In the genomic region with DNA sequence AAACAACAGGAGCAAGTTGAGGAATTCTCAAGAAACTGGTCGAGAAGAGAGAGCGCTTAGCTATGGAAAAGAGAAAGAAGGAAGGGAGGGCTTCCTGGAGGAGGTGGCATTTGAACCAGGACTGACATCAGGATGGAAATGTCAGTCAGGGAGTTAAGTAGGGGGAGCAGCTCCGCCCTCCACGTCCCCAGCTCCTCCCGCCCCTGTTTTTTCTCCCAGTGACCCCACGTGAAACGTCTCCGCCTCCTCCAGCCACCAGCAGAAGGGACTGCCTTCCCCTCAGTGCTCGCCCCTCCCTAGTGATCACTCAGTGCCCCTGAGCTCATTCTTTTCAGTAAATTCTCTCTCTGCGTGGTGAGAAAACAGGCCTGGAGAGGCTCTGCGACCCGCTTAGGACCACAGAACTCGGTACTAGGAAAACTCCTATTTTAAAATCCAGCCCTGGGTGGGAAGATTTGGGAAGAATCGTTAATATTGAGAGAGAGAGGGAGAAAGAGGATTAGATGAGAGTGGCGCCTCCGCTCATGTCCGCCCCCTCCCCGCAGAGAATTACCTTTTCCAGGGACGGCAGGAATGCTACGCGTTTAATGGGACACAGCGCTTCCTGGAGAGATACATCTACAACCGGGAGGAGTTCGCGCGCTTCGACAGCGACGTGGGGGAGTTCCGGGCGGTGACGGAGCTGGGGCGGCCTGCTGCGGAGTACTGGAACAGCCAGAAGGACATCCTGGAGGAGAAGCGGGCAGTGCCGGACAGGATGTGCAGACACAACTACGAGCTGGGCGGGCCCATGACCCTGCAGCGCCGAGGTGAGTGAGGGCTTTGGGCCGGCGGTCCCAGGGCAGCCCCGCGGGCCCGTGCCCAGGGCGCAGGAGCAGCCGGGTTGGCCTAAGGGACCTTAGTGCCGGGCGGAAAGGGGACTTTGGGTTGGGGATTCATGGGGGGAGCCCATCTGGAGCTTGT, we compare ENCODE assay signal across 8 cellular contexts. TPM values are rescaled to one million over a fixed set of nuclear protein-coding genes. Genes with fewer than 3 reads are reported as not detected.
DNase-seq lines count a peak whose midpoint lies in the region; ATAC-seq and TF ChIP-seq lines count a peak whose summit lies in the region.

No MANE protein-coding gene starts in this region.

- POLR2A ChIA-PET in PC-3 (lab: Charles Lee; ENCODE audit: unreplicated experiment): no interaction called here

- CTCF ChIA-PET in PC-3 (lab: Charles Lee): no interaction called here

- H3K9ac ChIP-seq in parathyroid adenoma (no peak overlapping the region), PC-3 (ENCODE audit: low read length) (no peak overlapping the region)

- peak overlapping the region; percentile 78 for H3K4me2 ChIP-seq in parathyroid adenoma (ENCODE audit: low read length)
- H3K4me2 ChIP-seq in PC-3 (ENCODE audit: low read length): no peak overlapping the region

- ATAC-seq in right cardiac atrium (peak; percentile 93 to 94), PC-3 (no peak)

- no peaks in the 10 kb centered on the region for H4K20me1 ChIP-seq in PC-3 (ENCODE audit: low read length)

- TF ChIP-seq POLR2A in GM19099 (IDR thresholded peaks at IDR 0.05; ENCODE audit: extremely low read depth, insufficient read length, low read depth): peak; percentile 3

- no peaks in the 10 kb centered on the region for H3K9me2 ChIP-seq in PC-3 (replicated peaks; ENCODE audit: low read length)

- H3K36me3 ChIP-seq in parathyroid adenoma (ENCODE audit: control insufficient read depth, insufficient read depth, low read length) (no peaks in the 10 kb centered on the region), PC-3 (ENCODE audit: low read depth, low read length) (no peaks in the 10 kb centered on the region)

- TF ChIP-seq CTCF in parathyroid adenoma (IDR thresholded peaks at IDR 0.05) (no peak), PC-3 (conservative IDR thresholded peaks at IDR 0.05; ENCODE audit: low read depth, low read length) (no peak)

- H3K9me3 ChIP-seq in right cardiac atrium (ENCODE audit: control insufficient read depth, low read length) (no peaks in the 10 kb centered on the region), parathyroid adenoma (ENCODE audit: control insufficient read depth, low read length) (no peaks in the 10 kb centered on the region), PC-3 (ENCODE audit: low read length) (no peaks in the 10 kb centered on the region)

- DNase-seq in right cardiac atrium (peak; percentile 83 to 92 (median 90)), PC-3 (no peak), NCI-H1436 treated with DMSO at 0.1 percent for 48 hours (lab: John Stamatoyannopoulos, UW) (no peak), DMS 273 (lab: John Stamatoyannopoulos, UW; ENCODE audit: unreplicated experiment) (no peak), NCI-H1105 (lab: John Stamatoyannopoulos, UW) (no peak)

- 8 to 30% (median 28%) methylated on average over 49 of the region's 49 CpGs for WGBS in adipose tissue, 3 donors
- 9% methylated on average over 49 of the region's 49 CpGs for WGBS in right cardiac atrium

- H3K27ac ChIP-seq in adipose tissue (ENCODE audit: low read depth, low read length) (peak overlapping the region; percentile 13), right cardiac atrium (ENCODE audit: low read length) (peak overlapping the region; percentile 67), parathyroid adenoma (peak overlapping the region; percentile 77), PC-3 (ENCODE audit: low read length) (no peak overlapping the region)

- peak overlapping the region; percentile 57 for H3K4me3 ChIP-seq in right cardiac atrium (ENCODE audit: low read length)
- H3K4me3 ChIP-seq in parathyroid adenoma (ENCODE audit: low read depth, low read length): peak overlapping the region; percentile 60
- H3K4me3 ChIP-seq in PC-3 (ENCODE audit: low read length): no peak overlapping the region

- no TSS peak for BruUV-seq in PC-3 (replicated peaks; lab: Mats Ljungman, UMichigan)

- intact Hi-C loops in right cardiac atrium (cut with DNase I): loop anchor here in 1 of 4 donors (5.0 kb wide), 1 partner anchor 63 kb away; no protein-coding TSS in a partner anchor
- intact Hi-C loops in PC-3 (cut with micrococcal nuclease): no loop called here

- H3F3A ChIP-seq in PC-3 (ENCODE audit: low read length, unreplicated experiment): no peaks in the 10 kb centered on the region

- H2AFZ ChIP-seq in parathyroid adenoma (peak overlapping the region; percentile 98), PC-3 (ENCODE audit: low read length) (no peak overlapping the region)

- H3K79me2 ChIP-seq in parathyroid adenoma (no peaks in the 10 kb centered on the region), PC-3 (ENCODE audit: low read length) (no peaks in the 10 kb centered on the region)

- H3K27me3 ChIP-seq in right cardiac atrium (ENCODE audit: control insufficient read depth, insufficient read depth): no peaks in the 10 kb centered on the region
- no peaks in the 10 kb centered on the region for H3K27me3 ChIP-seq in parathyroid adenoma (ENCODE audit: control insufficient read depth, insufficient read depth, low read length)
- H3K27me3 ChIP-seq in PC-3 (ENCODE audit: low read length): peaks cover 37% of the 10 kb centered on the region

- H3K4me1 ChIP-seq in right cardiac atrium (ENCODE audit: control insufficient read depth, insufficient read depth, low read length): peaks cover 16% of the 10 kb centered on the region
- H3K4me1 ChIP-seq in parathyroid adenoma: no peaks in the 10 kb centered on the region
- no peaks in the 10 kb centered on the region for H3K4me1 ChIP-seq in PC-3 (ENCODE audit: insufficient read depth, low read length)

RNA-seq across cellular contexts. Expression of a gene that starts 4.6 kb away (rescaled TPM):
- polyA plus RNA-seq in adipose tissue (10 to 100 TPM; 26.1 to 49.8 (median 48.0) TPM), right cardiac atrium (35.9 TPM)
- total RNA-seq in right cardiac atrium (10 to 100 TPM; 46.2 to 71.0 (median 57.4) TPM), PC-3 (2014; rRNA removed) (not detected in 2 replicates)

RNA-seq across cellular contexts. Expression of a gene that starts 7.0 kb away (rescaled TPM):
- polyA plus RNA-seq in adipose tissue: 10 to 100 TPM; 10.4 to 50.7 (median 20.9) TPM
- 10 to 100 TPM; 49.5 to 58.6 (median 54.1) TPM for total RNA-seq in right cardiac atrium
- polyA plus RNA-seq in right cardiac atrium: 31.1 TPM
- total RNA-seq in PC-3 (2014; rRNA removed): not detected in 2 replicates

Comparison
In these comparisons a context has a peak if more than half of its experiments do, and no peak if none do; other contexts are left out.
1. DNase-seq: peak in right cardiac atrium (3 of 3); none in PC-3 (single experiment), NCI-H1436 treated with DMSO at 0.1 percent for 48 hours (single experiment), DMS 273 (single experiment) and NCI-H1105 (single experiment).
2. RNA of a gene that starts 4.6 kb away (total RNA-seq): 46.2 to 71.0 TPM in right cardiac atrium; not detected in PC-3; every median in the first group is over 10 times any median in the second.
3. RNA of a gene that starts 7.0 kb away (total RNA-seq): 49.5 to 58.6 TPM in right cardiac atrium; not detected in PC-3; every median in the first group is over 10 times any median in the second.